In genomic region chr2:204545861-204546773, GRCh38 we compare ENCODE assay signal across 1 cellular context.
TF ChIP-seq lines count a peak whose summit lies in the region.

No MANE protein-coding gene starts in this region.

TF ChIP-seq in HEK293, 187 proteins besides CTCF, POLR2A, EP300 and RAD21 (continued from another document):
- TF ChIP-seq AEBP2 (tag by site-specific recombination; IDR thresholded peaks at IDR 0.05; ENCODE audit: borderline replicate concordance), result no peak
- no peak for TF ChIP-seq ZNF701 (tag by site-specific recombination; IDR thresholded peaks at IDR 0.05)
- TF ChIP-seq ZFHX2 (tag by site-specific recombination; conservative IDR thresholded peaks at IDR 0.05), result no peak
- no peak for TF ChIP-seq ZNF2 (tag by site-specific recombination; IDR thresholded peaks at IDR 0.05)
- TF ChIP-seq PRDM4 (tag by site-specific recombination; IDR thresholded peaks at IDR 0.05), result no peak
TF ChIP-seq in HEK293: peak in this region for 7.
